Comparison of ENCODE assay signal across 11 cellular contexts in genomic region chr6:168526841-168527281, GRCh38.
DNase-seq lines count a peak whose midpoint lies in the region; ATAC-seq and TF ChIP-seq lines count a peak whose summit lies in the region.
"Had no signal": no experiment of that assay in that cellular context is flagged by ENCODE, and none has a peak within 500 bp of the region (broad histone marks: within the 10 kb centered on the region; RNA-seq: fewer than 3 reads in every experiment).

No MANE protein-coding gene starts in this region.

- no peak overlapping the region for H3K27ac ChIP-seq in lung (ENCODE audit: low read depth in 1 of 2, low read length in 1 of 2)
- H3K27ac ChIP-seq in tibial nerve = peak overlapping the region; percentile 21 to 85 (median 52)
- no peak overlapping the region for H3K27ac ChIP-seq in SJCRH30

- H3K4me1 ChIP-seq in lung (ENCODE audit: control insufficient read depth in 2 of 2, insufficient read depth in 2 of 2, low read length in 2 of 2) (peaks cover 0 to 9% of the 10 kb centered on the region in 2 donors), tibial nerve (peaks cover 0 to 47% (median 6%) of the 10 kb centered on the region in 4 donors), SJCRH30 (no peaks in the 10 kb centered on the region)

- ATAC-seq in lung (ENCODE audit: insufficient read depth, low FRiP score) (no peak), HG03439 (IDR thresholded peaks at IDR 0.05; ENCODE audit: unreplicated experiment) (no peak)
- ATAC-seq: activated CD8-positive, alpha-beta T cell treated with anti-CD3 and anti-CD28 coated beads for 36 hours had no signal

- H3K4me3 ChIP-seq in lung (no peak overlapping the region), tibial nerve (no peak overlapping the region), SJCRH30 (no peak overlapping the region)

- H3K27me3 ChIP-seq in lung (ENCODE audit: control insufficient read depth, insufficient read depth) (no peaks in the 10 kb centered on the region), tibial nerve (no peaks in the 10 kb centered on the region), SJCRH30 (peaks cover 9% of the 10 kb centered on the region; the same call in 1 of the 2 replicates)

- TF ChIP-seq POLR2A in tibial nerve (IDR thresholded peaks at IDR 0.05) = no peak

- peak; percentile 34 to 87 for TF ChIP-seq EP300 in tibial nerve (IDR thresholded peaks at IDR 0.05)

- H3K9me3 ChIP-seq in lung (ENCODE audit: control insufficient read depth in 2 of 2, insufficient read depth in 1 of 2, low read length in 1 of 2) = no peaks in the 10 kb centered on the region
- H3K9me3 ChIP-seq in tibial nerve = no peaks in the 10 kb centered on the region
- no peaks in the 10 kb centered on the region for H3K9me3 ChIP-seq in SJCRH30 (replicated peaks)

- 55 to 81% methylated on average over 8 of the region's 8 CpGs for WGBS in lung, 2 donors
- 42 to 46% methylated on average over 8 of the region's 8 CpGs for WGBS in tibial nerve, 2 donors

- no peaks in the 10 kb centered on the region for H3K36me3 ChIP-seq in lung (ENCODE audit: control insufficient read depth in 2 of 2, insufficient read depth in 2 of 2, low read length in 2 of 2)
- no peaks in the 10 kb centered on the region for H3K36me3 ChIP-seq in tibial nerve
- H3K36me3 ChIP-seq in SJCRH30 = no peaks in the 10 kb centered on the region

- DNase-seq in NCI-H345 treated with DMSO at 0.1 percent for 48 hours (lab: John Stamatoyannopoulos, UW; ENCODE audit: unreplicated experiment) = peak; percentile 73
- DNase-seq in dermis microvascular lymphatic vessel endothelial cell (ENCODE audit: low read depth in 2 of 2) = peak; percentile 29 to 63
- DNase-seq in lung (ENCODE audit: low spot score) = peak; percentile 48
- peak; percentile 36 to 62 for DNase-seq in tibial nerve (ENCODE audit: low spot score in 2 of 2)
- DNase-seq in SJCRH30 = no peak
- no peak for DNase-seq in activated CD4-positive, alpha-beta T cell treated with anti-CD3 and anti-CD28 coated beads, Interleukin-2, amount 50 U/mL, for 4 hours
- DNase-seq: activated CD8-positive, alpha-beta T cell treated with anti-CD3 and anti-CD28 coated beads for 36 hours; GF-D8; NCI-H82; T-helper 9 cell had no signal

- TF ChIP-seq CTCF in lung (IDR thresholded peaks at IDR 0.05; ENCODE audit: control extremely low read depth, extremely low read depth) (no peak), tibial nerve (IDR thresholded peaks at IDR 0.05) (no peak)

Comparison
In these comparisons a context has a peak if more than half of its experiments do, and no peak if none do; other contexts are left out.
1. DNase-seq: peak in NCI-H345 treated with DMSO at 0.1 percent for 48 hours (single experiment), dermis microvascular lymphatic vessel endothelial cell (2 of 2), lung (single experiment) and tibial nerve (2 of 2); none in SJCRH30 (0 of 2) and activated CD4-positive, alpha-beta T cell treated with anti-CD3 and anti-CD28 coated beads, Interleukin-2, amount 50 U/mL, for 4 hours (0 of 2).
2. H3K27ac ChIP-seq: peak in tibial nerve (4 of 4); none in lung (0 of 2) and SJCRH30 (single experiment).